16 cellular contexts compared by ENCODE assay signal in the genomic region with DNA sequence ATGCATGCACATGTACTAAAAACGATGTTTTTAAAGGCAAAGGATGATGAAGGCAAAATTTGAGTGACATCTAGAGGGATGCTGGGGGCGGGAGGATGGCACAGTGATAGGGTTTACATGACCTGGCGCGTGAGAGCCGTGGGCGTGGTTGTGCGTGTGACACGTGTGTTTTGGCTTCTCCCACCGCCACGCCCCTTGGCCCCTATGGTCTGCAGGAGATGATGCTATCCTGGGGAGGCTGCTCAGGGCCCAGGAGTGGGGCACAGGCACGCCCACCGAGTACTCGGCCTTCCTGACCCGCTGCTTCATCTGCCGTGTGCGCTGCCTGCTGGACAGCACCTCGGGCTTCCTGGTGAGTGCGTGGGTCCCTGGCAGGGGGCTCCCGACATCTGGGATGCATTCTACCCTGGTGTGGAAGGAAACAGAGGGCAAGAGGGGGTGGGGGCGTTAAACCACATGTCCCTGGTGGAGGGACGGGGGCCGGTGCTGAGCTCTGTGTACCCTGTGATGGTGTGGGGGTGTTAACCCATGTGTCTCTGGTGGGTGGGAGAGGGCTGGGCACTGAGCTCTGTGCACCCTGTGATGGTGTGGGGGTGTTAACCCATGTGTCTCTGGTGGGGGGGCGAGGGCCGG. TPM values are rescaled to one million over a fixed set of nuclear protein-coding genes. Genes with fewer than 3 reads are reported as not detected.
DNase-seq lines count a peak whose midpoint lies in the region; ATAC-seq and TF ChIP-seq lines count a peak whose summit lies in the region.
"Had no signal": no experiment of that assay in that cellular context is flagged by ENCODE, and none has a peak within 500 bp of the region (broad histone marks: within the 10 kb centered on the region; RNA-seq: fewer than 3 reads in every experiment).

No MANE protein-coding gene starts in this region.

- H2AFZ ChIP-seq in mesenchymal stem cell (ENCODE audit: low read depth, low read length), result no peak overlapping the region

- no peak overlapping the region for H3K27ac Mint-ChIP-seq in activated B cell treated with CpG ODN at 0.5 μM for 24 hours

- H3K23ac ChIP-seq in mesenchymal stem cell (ENCODE audit: low read length in 2 of 2), result no peak overlapping the region

- no peaks in the 10 kb centered on the region for H3K36me3 Mint-ChIP-seq in activated B cell treated with CpG ODN at 0.5 μM for 24 hours (ENCODE audit: low read depth)

- no peak overlapping the region for H4K91ac ChIP-seq in mesenchymal stem cell (ENCODE audit: low read length)

- DNase-seq in activated B cell treated with CpG ODN at 0.5 μM for 24 hours (peak; percentile 12), mesenchymal stem cell (no peak), NCI-H128 (lab: John Stamatoyannopoulos, UW; ENCODE audit: unreplicated experiment) (no peak)
- DNase-seq in stimulated activated CD4-positive, alpha-beta T cell treated with anti-CD3 and anti-CD28 coated beads, Interleukin-2, amount 100 ng/mL, for 24 hours, result no peak
- DNase-seq: activated CD8-positive, alpha-beta memory T cell treated with anti-CD3 and anti-CD28 coated beads for 24 hours; activated gamma-delta T cell treated with Interleukin-2 at 50 U/mL for 16 hours; colonic mucosa; H7; NCI-H146; NCI-H345; thyroid gland had no signal

- no peaks in the 10 kb centered on the region for H3K79me1 ChIP-seq in mesenchymal stem cell (replicated peaks; ENCODE audit: low read length, poor library complexity, severe bottlenecking)

- no peak overlapping the region for H2BK5ac ChIP-seq in mesenchymal stem cell (ENCODE audit: low read depth, low read length, poor library complexity, severe bottlenecking)

- peak overlapping the region; percentile 84 for H3K27ac ChIP-seq in DOHH2 (ENCODE audit: low read depth, low read length)
- H3K27ac ChIP-seq in mesenchymal stem cell (ENCODE audit: low read length, poor library complexity, severe bottlenecking), result no peak overlapping the region
- H3K27ac ChIP-seq: colonic mucosa, gastroesophageal sphincter, ovary, thyroid gland had no signal

- WGBS in mesenchymal stem cell, result 94% methylated on average over 24 of the region's 24 CpGs

- peaks cover 16% of the 10 kb centered on the region for H3K4me1 Mint-ChIP-seq in activated B cell treated with CpG ODN at 0.5 μM for 24 hours

- H4K8ac ChIP-seq in mesenchymal stem cell (ENCODE audit: low read length), result peak overlapping the region; percentile 21

- CTCF ChIA-PET in activated B cell treated with CpG ODN at 0.5 μM for 24 hours (lab: Charles Lee), result interaction anchor here (2.7 kb wide), 1 partner anchor 235 kb away, joined by 12 read pairs; no protein-coding TSS in a partner anchor

- TF ChIP-seq CTCF in DOHH2 (IDR thresholded peaks at IDR 0.05; ENCODE audit: low read depth, low read length, poor library complexity, severe bottlenecking), result no peak
- TF ChIP-seq CTCF in activated B cell treated with CpG ODN at 0.5 μM for 24 hours (IDR thresholded peaks at IDR 0.05), result no peak

- H3K9me3 Mint-ChIP-seq in activated B cell treated with CpG ODN at 0.5 μM for 24 hours, result no peaks in the 10 kb centered on the region

- H3K4me3 ChIP-seq in DOHH2 (ENCODE audit: low read length) (peak overlapping the region; percentile 51), mesenchymal stem cell (ENCODE audit: insufficient read depth in 1 of 2, low read depth in 1 of 2, low read length in 2 of 2) (peak overlapping the region in 1 of 2 experiments; percentile 31)
- H3K4me3 ChIP-seq: colonic mucosa, gastroesophageal sphincter, ovary, thyroid gland had no signal

- no peak overlapping the region for H2AK5ac ChIP-seq in mesenchymal stem cell (ENCODE audit: low read length, severe bottlenecking)

- H3K9me2 ChIP-seq in DOHH2 (replicated peaks; ENCODE audit: control insufficient read depth, low read length), result no peaks in the 10 kb centered on the region

- peak overlapping the region; percentile 68 for H3K4me2 ChIP-seq in DOHH2 (ENCODE audit: low read length)
- no peak overlapping the region for H3K4me2 ChIP-seq in mesenchymal stem cell (ENCODE audit: low read length, poor library complexity, severe bottlenecking)

- no peak overlapping the region for H3K4ac ChIP-seq in mesenchymal stem cell (ENCODE audit: low read depth in 1 of 2, low read length in 2 of 2)

- H3K9me3 ChIP-seq in DOHH2 (ENCODE audit: control insufficient read depth, insufficient read depth, low read length) (no peaks in the 10 kb centered on the region), mesenchymal stem cell (ENCODE audit: control insufficient read depth, low read length) (no peaks in the 10 kb centered on the region)
- H3K9me3 ChIP-seq: colonic mucosa, gastroesophageal sphincter, ovary, thyroid gland had no signal

- in situ Hi-C loops in GM18951 (cut with MboI; ENCODE audit: low sequenced_read_pairs, unreplicated experiment), result no loop called here

- intact Hi-C loops in activated B cell treated with CpG ODN at 0.5 μM for 24 hours (cut with micrococcal nuclease), result loop anchor here (2.0 kb wide), 2 partner anchors 19 to 55 kb away; a partner anchor contains a TSS

- no peaks in the 10 kb centered on the region for H4K20me1 ChIP-seq in DOHH2 (ENCODE audit: control insufficient read depth, insufficient read depth, low read depth, low read length)

- ATAC-seq in activated B cell treated with CpG ODN at 0.5 μM for 24 hours (ENCODE audit: low read depth) (no peak), HG03439 (IDR thresholded peaks at IDR 0.05; ENCODE audit: unreplicated experiment) (no peak)
- ATAC-seq: gastroesophageal sphincter had no signal

- no peak overlapping the region for H3K14ac ChIP-seq in mesenchymal stem cell (ENCODE audit: low read length in 2 of 2)

- no peak overlapping the region for H3K9ac ChIP-seq in mesenchymal stem cell (ENCODE audit: low read length)

- H3K79me2 ChIP-seq in DOHH2 (ENCODE audit: control insufficient read depth, low read length), result no peaks in the 10 kb centered on the region

- H3K4me1 ChIP-seq in DOHH2 (ENCODE audit: control insufficient read depth, low read length) (peaks cover 35% of the 10 kb centered on the region), mesenchymal stem cell (ENCODE audit: control insufficient read depth, insufficient read depth, low read depth, low read length) (peaks cover 18% of the 10 kb centered on the region)
- H3K4me1 ChIP-seq: colonic mucosa, gastroesophageal sphincter, thyroid gland had no signal

- peak; percentile 6 for TF ChIP-seq POLR2A in GM18951 (IDR thresholded peaks at IDR 0.05; ENCODE audit: extremely low read depth, insufficient read depth, insufficient read length)

- H2BK15ac ChIP-seq in mesenchymal stem cell (ENCODE audit: low read depth, poor library complexity, severe bottlenecking), result peak overlapping the region; percentile 41

- H3K27me3 ChIP-seq in DOHH2 (ENCODE audit: control insufficient read depth, low read length), result no peaks in the 10 kb centered on the region
- H3K27me3 ChIP-seq in mesenchymal stem cell (ENCODE audit: control insufficient read depth in 1 of 2, insufficient read depth in 1 of 2, low read length in 2 of 2), result no peaks in the 10 kb centered on the region
- H3K27me3 ChIP-seq: colonic mucosa, ovary, thyroid gland had no signal

- H3K18ac ChIP-seq in mesenchymal stem cell (ENCODE audit: low read depth in 1 of 2, low read length in 2 of 2), result peak overlapping the region in 1 of 2 experiments; percentile 7

- no peak overlapping the region for H3K4me3 Mint-ChIP-seq in activated B cell treated with CpG ODN at 0.5 μM for 24 hours

- H2BK12ac ChIP-seq in mesenchymal stem cell (ENCODE audit: low read length in 2 of 2), result no peak overlapping the region

- no peaks in the 10 kb centered on the region; the same call in 1 of the 2 replicates for H3F3A ChIP-seq in DOHH2 (ENCODE audit: control insufficient read depth, insufficient read depth)

- H2BK120ac ChIP-seq in mesenchymal stem cell (ENCODE audit: low read depth, low read length), result no peak overlapping the region

- POLR2A ChIA-PET in activated B cell treated with CpG ODN at 0.5 μM for 24 hours (lab: Charles Lee), result interaction anchor here (0.7 to 1.7 kb wide), 5 partner anchors 20 to 153 kb away, joined by 4 to 8 read pairs (median 5); a partner anchor contains a TSS

- H3K27me3 Mint-ChIP-seq in activated B cell treated with CpG ODN at 0.5 μM for 24 hours, result no peaks in the 10 kb centered on the region

- H3K36me3 ChIP-seq in DOHH2 (ENCODE audit: control insufficient read depth, low read length), result peaks cover 24% of the 10 kb centered on the region
- H3K36me3 ChIP-seq in mesenchymal stem cell (ENCODE audit: control insufficient read depth in 1 of 2, insufficient read depth in 2 of 2, low read depth in 1 of 2, low read length in 2 of 2), result peaks cover 3 to 40% of the 10 kb centered on the region in 2 experiments
- H3K36me3 ChIP-seq: colonic mucosa, gastroesophageal sphincter, ovary, thyroid gland had no signal

RNA-seq across cellular contexts. Expression of a gene that starts 19.2 kb away (rescaled TPM):
- 75.9 and 79.6 TPM in 2 replicates for total RNA-seq in activated B cell treated with CpG ODN at 0.5 μM for 24 hours
- 24.3 TPM for polyA plus RNA-seq in mesenchymal stem cell (2013, experiment 1 of 2)
- 23.1 TPM for polyA plus RNA-seq in mesenchymal stem cell (2013, experiment 2 of 2)
